Comparison of ENCODE assay signal across 9 cellular contexts in genomic region chr4:67558493-67558892, GRCh38. TPM values are rescaled to one million over a fixed set of nuclear protein-coding genes. Genes with fewer than 3 reads are reported as not detected.
DNase-seq lines count a peak whose midpoint lies in the region; ATAC-seq and TF ChIP-seq lines count a peak whose summit lies in the region.
"Had no signal": no experiment of that assay in that cellular context is flagged by ENCODE, and none has a peak within 500 bp of the region (broad histone marks: within the 10 kb centered on the region; RNA-seq: fewer than 3 reads in every experiment).

TSS of gene STAP1 (plus strand) at chr4:67558727. CDS start at chr4:67558810, 83 bp downstream.

- WGBS in transverse colon (ENCODE audit: low coverage in 1 of 2), 2 donors, result 60 to 66% methylated on average over 4 of the region's 4 CpGs

- peaks cover 13% of the 10 kb centered on the region for H3K27me3 Mint-ChIP-seq in T-helper 17 cell

- ATAC-seq in HG03060 (IDR thresholded peaks at IDR 0.05; ENCODE audit: low read depth, unreplicated experiment) (peak; percentile 44), T-helper 17 cell (peak; percentile 50), Right ventricle myocardium superior (ENCODE audit: poor library complexity) (no peak)

- peak; percentile 14 for DNase-seq in stimulated activated CD4-positive, alpha-beta T cell treated with anti-CD3 and anti-CD28 coated beads, Interleukin-15, amount 100 ng/mL, for 24 hours
- no peak for DNase-seq in stimulated activated CD4-positive, alpha-beta T cell treated with anti-CD3 and anti-CD28 coated beads, Interleukin-4, amount 100 ng/mL, for 1 hour
- no peak for DNase-seq in T-helper 17 cell
- DNase-seq in transverse colon, result peak; percentile 15
- DNase-seq in Right ventricle myocardium superior, result no peak
- no peak for DNase-seq in NCI-H345 treated with DMSO at 0.1 percent for 48 hours (lab: John Stamatoyannopoulos, UW; ENCODE audit: unreplicated experiment)
- no peak for DNase-seq in breast epithelium (ENCODE audit: low spot score in 2 of 2)

- intact Hi-C loops in transverse colon (cut with DNase I; ENCODE audit: low total_unique reads) (no loop called here), Right ventricle myocardium superior (cut with DNase I) (no loop called here), breast epithelium (cut with DNase I; ENCODE audit: low total_unique reads) (no loop called here)

- peak within 1 kb of the TSS in 1 of 4 donors; percentile 30 for H3K4me3 ChIP-seq in transverse colon
- no peak within 1 kb of the TSS for H3K4me3 ChIP-seq in breast epithelium

- TF ChIP-seq CTCF in transverse colon (IDR thresholded peaks at IDR 0.05) (no peak), breast epithelium (IDR thresholded peaks at IDR 0.05) (no peak)

- peak within 1 kb of the TSS; percentile 80 for H3K4me3 Mint-ChIP-seq in T-helper 17 cell

- H3K27ac Mint-ChIP-seq in T-helper 17 cell, result no peak within 1 kb of the TSS

- H3K27ac ChIP-seq in transverse colon (no peak within 1 kb of the TSS), breast epithelium (no peak within 1 kb of the TSS)

- TF ChIP-seq EP300 in transverse colon (IDR thresholded peaks at IDR 0.05; ENCODE audit: low read depth), result no peak

- no peaks in the 10 kb centered on the region for H3K36me3 ChIP-seq in transverse colon
- no peaks in the 10 kb centered on the region for H3K36me3 ChIP-seq in breast epithelium

- no peaks in the 10 kb centered on the region for H3K36me3 Mint-ChIP-seq in T-helper 17 cell (ENCODE audit: low read depth)

- peak; percentile 48 for TF ChIP-seq POLR2A in transverse colon (IDR thresholded peaks at IDR 0.05)
- TF ChIP-seq POLR2A in breast epithelium (IDR thresholded peaks at IDR 0.05), result no peak

- H3K4me1 Mint-ChIP-seq in T-helper 17 cell, result peaks cover 8% of the 10 kb centered on the region

- H3K4me1 ChIP-seq in transverse colon, result no peaks in the 10 kb centered on the region
- H3K4me1 ChIP-seq in breast epithelium, result no peaks in the 10 kb centered on the region

- H3K27me3 ChIP-seq in transverse colon (no peaks in the 10 kb centered on the region), breast epithelium (no peaks in the 10 kb centered on the region)

- H3K9me3 ChIP-seq in T-helper 17 cell (ENCODE audit: control insufficient read depth, low read length, poor library complexity, severe bottlenecking) (no peaks in the 10 kb centered on the region), transverse colon (no peaks in the 10 kb centered on the region), breast epithelium (no peaks in the 10 kb centered on the region)

- in situ Hi-C loops in transverse colon (cut with MboI; ENCODE audit: low pct_ligation_motif_present in 1 of 4, low pct_unique_long_range_greater_than_20kb in 1 of 4, low sequenced_read_pairs in 3 of 4), result loop anchor here in 1 of 4 donors (25.0 kb wide), 1 partner anchor 354 kb away; no protein-coding TSS in a partner anchor

RNA-seq across cellular contexts. Expression of gene STAP1, which starts in this region (rescaled TPM):
- total RNA-seq in T-helper 17 cell (1 to 10 TPM in 1 of 2 donors, under 1 TPM in 1; 0.50 to 4.1 TPM), transverse colon (1 to 10 TPM in 2 of 4 donors, under 1 TPM in 1, not detected in 1; 0.55 to 6.2 (median 4.9) TPM), Right ventricle myocardium superior (not detected), breast epithelium (under 1 TPM in 1 of 3 donors, not detected in 2; 0.32 TPM)
- total RNA-seq: glomerular endothelial cell had no signal

Comparison
In these comparisons a context has a peak if more than half of its experiments do, and no peak if none do; other contexts are left out.
1. DNase-seq: peak in stimulated activated CD4-positive, alpha-beta T cell treated with anti-CD3 and anti-CD28 coated beads, Interleukin-15, amount 100 ng/mL, for 24 hours (single experiment) and transverse colon (single experiment); none in stimulated activated CD4-positive, alpha-beta T cell treated with anti-CD3 and anti-CD28 coated beads, Interleukin-4, amount 100 ng/mL, for 1 hour (single experiment), T-helper 17 cell (0 of 3), Right ventricle myocardium superior (single experiment), NCI-H345 treated with DMSO at 0.1 percent for 48 hours (single experiment) and breast epithelium (0 of 2).